Comparison of ENCODE assay signal across 9 cellular contexts in the genomic region with DNA sequence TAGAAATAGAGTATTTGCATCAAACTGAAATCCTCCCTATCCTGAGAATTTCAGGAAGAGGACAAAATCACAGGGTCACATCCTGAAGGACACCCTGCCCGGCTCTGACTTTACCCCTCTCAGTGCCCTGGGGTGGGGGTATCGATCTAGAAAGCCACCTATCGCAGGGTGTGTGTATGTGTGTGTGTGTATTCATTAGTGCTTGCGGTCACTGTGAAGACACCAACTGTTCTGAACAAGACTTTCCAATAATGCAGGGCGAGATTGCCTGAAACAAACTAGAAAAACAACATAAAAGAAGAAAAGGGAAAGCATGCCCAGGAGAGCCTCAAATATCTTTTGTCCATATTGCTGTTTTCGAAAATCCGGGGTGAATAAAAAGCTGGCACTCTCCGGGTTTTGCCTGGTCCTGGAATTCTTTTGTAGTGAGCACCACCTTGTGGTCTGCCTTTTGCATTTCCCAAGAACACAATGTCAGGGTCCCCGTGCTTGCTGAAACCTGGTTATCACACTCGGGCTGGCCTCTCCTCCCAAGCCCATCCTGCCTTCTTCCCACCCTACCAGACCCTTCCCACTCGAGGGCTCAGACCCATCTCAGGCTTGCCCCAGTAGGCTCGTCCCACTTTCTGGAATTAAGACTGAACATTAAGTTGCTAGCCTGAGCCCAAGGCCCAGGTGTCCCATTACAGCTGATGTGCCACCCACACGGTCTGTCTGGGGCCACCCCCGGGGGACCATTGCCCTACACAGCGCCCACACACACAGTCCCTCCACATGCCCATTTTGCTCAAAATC.
A peak's percentile ranks its signal among the peaks of the same experiment; 100 is the strongest.
DNase-seq lines count a peak whose midpoint lies in the region; ATAC-seq and FAIRE-seq lines count a peak whose summit lies in the region.
"Had no signal": no experiment of that assay in that cellular context is flagged by ENCODE, and none has a peak within 500 bp of the region (broad histone marks: within the 10 kb centered on the region; RNA-seq: fewer than 3 reads in every experiment).

No MANE protein-coding gene starts in this region.

- no peak for ATAC-seq in GM21390 (IDR thresholded peaks at IDR 0.05; ENCODE audit: unreplicated experiment)
- no peak for ATAC-seq in GM21723 (IDR thresholded peaks at IDR 0.05; ENCODE audit: unreplicated experiment)

- FAIRE-seq in A204.1 (lab: Jason Lieb, UNC): peak; percentile 78
- FAIRE-seq: endometrium had no signal

- intact Hi-C loops in head of caudate nucleus (cut with DNase I): loop anchor here (5.0 kb wide), 1 partner anchor 708 kb away; no protein-coding TSS in a partner anchor

- DNase-seq in GM04504 (ENCODE audit: low read depth): peak; percentile 25
- peak; percentile 21 to 30 for DNase-seq in NCI-H2081 (lab: John Stamatoyannopoulos, UW)
- DNase-seq in activated CD4-positive, alpha-beta T cell treated with anti-CD3 and anti-CD28 coated beads, Interleukin-2, amount 50 U/mL, for 1 hour: peak; percentile 12
- peak in 39 of 42 donors; percentile 29 to 84 (median 57) for DNase-seq in head of caudate nucleus
- peak; percentile 76 for DNase-seq in pons (ENCODE audit: low spot score)

Comparison
In these comparisons a context has a peak if more than half of its experiments do, and no peak if none do; other contexts are left out.
1. DNase-seq: peak in every context shown above with its lines; median percentile 76 in pons; 57 in head of caudate nucleus; 26 in NCI-H2081; 25 in GM04504; 12 in activated CD4-positive, alpha-beta T cell treated with anti-CD3 and anti-CD28 coated beads, Interleukin-2, amount 50 U/mL, for 1 hour.